Comparison of ENCODE assay signal across 11 cellular contexts in the genomic region with DNA sequence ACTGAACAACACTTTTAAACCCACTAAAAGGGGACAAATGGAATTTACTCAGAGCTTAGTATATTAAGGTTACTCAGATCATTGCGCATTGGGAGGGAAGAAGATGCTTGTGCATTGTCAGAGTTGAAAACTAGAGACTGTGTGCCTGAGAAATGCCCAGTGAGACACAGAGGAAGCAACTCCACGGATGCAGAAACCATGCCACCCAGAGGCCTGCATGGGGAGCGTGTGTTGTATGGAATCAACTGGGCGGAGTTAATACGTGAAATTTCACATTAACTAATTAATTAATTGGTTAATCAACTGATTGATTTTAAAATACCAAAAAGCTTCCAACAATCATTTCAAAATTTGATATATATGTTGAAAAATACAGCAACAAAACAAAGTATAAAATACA.
DNase-seq lines count a peak whose midpoint lies in the region; TF ChIP-seq lines count a peak whose summit lies in the region.
"Had no signal": no experiment of that assay in that cellular context is flagged by ENCODE, and none has a peak within 500 bp of the region (broad histone marks: within the 10 kb centered on the region; RNA-seq: fewer than 3 reads in every experiment).

No MANE protein-coding gene starts in this region.

- no peaks in the 10 kb centered on the region for H3K27me3 ChIP-seq in mesendoderm (ENCODE audit: insufficient read depth, low read length, poor library complexity)

- H2BK15ac ChIP-seq in mesendoderm (replicated peaks; ENCODE audit: low read depth): no peak overlapping the region

- no peak overlapping the region for H3K56ac ChIP-seq in mesendoderm (ENCODE audit: low read length)

- H3K79me1 ChIP-seq in mesendoderm (ENCODE audit: low read length): no peaks in the 10 kb centered on the region

- no peak overlapping the region for H2BK5ac ChIP-seq in mesendoderm (ENCODE audit: low read length)

- no peak overlapping the region for H4K5ac ChIP-seq in mesendoderm (ENCODE audit: low read length)

- H4K8ac ChIP-seq in mesendoderm (ENCODE audit: low read depth, low read length): no peak overlapping the region

- no peak overlapping the region for H3K18ac ChIP-seq in mesendoderm (ENCODE audit: low read length)

- no peak overlapping the region for H2AK5ac ChIP-seq in mesendoderm (ENCODE audit: low read length)

- H3K79me2 ChIP-seq in mesendoderm (ENCODE audit: control insufficient read depth, insufficient read depth, low read length): no peaks in the 10 kb centered on the region

- H3K4me3 ChIP-seq in mesendoderm (ENCODE audit: low read length): no peak overlapping the region

- no peak overlapping the region for H2BK120ac ChIP-seq in mesendoderm (ENCODE audit: low read depth, low read length)

- intact Hi-C loops in cardiac septum (cut with DNase I): loop anchor here (10.0 kb wide), 1 partner anchor 191 kb away; no protein-coding TSS in a partner anchor

- POLR2A ChIA-PET in HEK293T (lab: Yijun Ruan, JAX): no interaction called here

- H3K36me3 ChIP-seq in mesendoderm (ENCODE audit: control insufficient read depth, insufficient read depth, low read length): no peaks in the 10 kb centered on the region

- no peak overlapping the region for H3K4me2 ChIP-seq in mesendoderm (ENCODE audit: low read length)

- H3K9ac ChIP-seq in mesendoderm (ENCODE audit: low read length): no peak overlapping the region

- H3K4me1 ChIP-seq in mesendoderm (ENCODE audit: control insufficient read depth, low read depth, low read length): peaks cover 7% of the 10 kb centered on the region

- TF ChIP-seq EP300 in Ishikawa (IDR thresholded peaks at IDR 0.05; ENCODE audit: borderline replicate concordance): no peak

- no peak overlapping the region for H3K23ac ChIP-seq in mesendoderm (ENCODE audit: low read length)

- peak; percentile 23; the same call in 1 of the 2 replicates for TF ChIP-seq RAD21 in Ishikawa (IDR thresholded peaks at IDR 0.05; ENCODE audit: low read depth)

- H3K27ac ChIP-seq in mesendoderm (ENCODE audit: low read depth, low read length): no peak overlapping the region

- DNase-seq in DMS53 (lab: John Stamatoyannopoulos, UW): peak; percentile 21
- no peak for DNase-seq in DMS53 treated with DMSO at 0.1 percent for 48 hours (lab: John Stamatoyannopoulos, UW; ENCODE audit: unreplicated experiment)
- DNase-seq in UCSD-AML1 (lab: John Stamatoyannopoulos, UW; ENCODE audit: unreplicated experiment): peak; percentile 35
- DNase-seq in mesendoderm: peak; percentile 40
- no peak for DNase-seq in stimulated activated CD4-positive, alpha-beta T cell treated with anti-CD3 and anti-CD28 coated beads, Interleukin-4, amount 100 ng/mL, for 4 hours
- no peak for DNase-seq in HEK293T (ENCODE audit: extremely low spot score)
- no peak for DNase-seq in cardiac septum (ENCODE audit: low spot score)
- DNase-seq: activated CD4-positive, alpha-beta T cell treated with anti-CD3 and anti-CD28 coated beads for 4 hours; effector CD8-positive, alpha-beta T cell; NCI-H1436 had no signal

- H3K4ac ChIP-seq in mesendoderm (ENCODE audit: low read depth, low read length): no peak overlapping the region

- CTCF ChIA-PET in HEK293T (lab: Yijun Ruan, JAX): interaction anchor here (0.6 kb wide), 1 partner anchor 162 kb away, joined by 5 read pairs; no protein-coding TSS in a partner anchor

- no CpG with 5 or more reads among the region's 5 CpGs for WGBS in mesendoderm (ENCODE audit: extremely low coverage, insufficient coverage, low lambda C conversion rate)

TF ChIP-seq in Ishikawa, 13 proteins besides CTCF, POLR2A, EP300 and RAD21:
- TF ChIP-seq, protein P1, sequence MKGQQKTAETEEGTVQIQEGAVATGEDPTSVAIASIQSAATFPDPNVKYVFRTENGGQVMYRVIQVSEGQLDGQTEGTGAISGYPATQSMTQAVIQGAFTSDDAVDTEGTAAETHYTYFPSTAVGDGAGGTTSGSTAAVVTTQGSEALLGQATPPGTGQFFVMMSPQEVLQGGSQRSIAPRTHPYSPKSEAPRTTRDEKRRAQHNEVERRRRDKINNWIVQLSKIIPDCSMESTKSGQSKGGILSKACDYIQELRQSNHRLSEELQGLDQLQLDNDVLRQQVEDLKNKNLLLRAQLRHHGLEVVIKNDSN (IDR thresholded peaks at IDR 0.05): no peak
- TF ChIP-seq CREB1 (IDR thresholded peaks at IDR 0.05; ENCODE audit: low read depth): no peak
- no peak for TF ChIP-seq TAF1 (IDR thresholded peaks at IDR 0.05; ENCODE audit: low read depth)
- no peak for TF ChIP-seq ZBTB7A (IDR thresholded peaks at IDR 0.05; ENCODE audit: low read depth)
- TF ChIP-seq, protein P2, sequence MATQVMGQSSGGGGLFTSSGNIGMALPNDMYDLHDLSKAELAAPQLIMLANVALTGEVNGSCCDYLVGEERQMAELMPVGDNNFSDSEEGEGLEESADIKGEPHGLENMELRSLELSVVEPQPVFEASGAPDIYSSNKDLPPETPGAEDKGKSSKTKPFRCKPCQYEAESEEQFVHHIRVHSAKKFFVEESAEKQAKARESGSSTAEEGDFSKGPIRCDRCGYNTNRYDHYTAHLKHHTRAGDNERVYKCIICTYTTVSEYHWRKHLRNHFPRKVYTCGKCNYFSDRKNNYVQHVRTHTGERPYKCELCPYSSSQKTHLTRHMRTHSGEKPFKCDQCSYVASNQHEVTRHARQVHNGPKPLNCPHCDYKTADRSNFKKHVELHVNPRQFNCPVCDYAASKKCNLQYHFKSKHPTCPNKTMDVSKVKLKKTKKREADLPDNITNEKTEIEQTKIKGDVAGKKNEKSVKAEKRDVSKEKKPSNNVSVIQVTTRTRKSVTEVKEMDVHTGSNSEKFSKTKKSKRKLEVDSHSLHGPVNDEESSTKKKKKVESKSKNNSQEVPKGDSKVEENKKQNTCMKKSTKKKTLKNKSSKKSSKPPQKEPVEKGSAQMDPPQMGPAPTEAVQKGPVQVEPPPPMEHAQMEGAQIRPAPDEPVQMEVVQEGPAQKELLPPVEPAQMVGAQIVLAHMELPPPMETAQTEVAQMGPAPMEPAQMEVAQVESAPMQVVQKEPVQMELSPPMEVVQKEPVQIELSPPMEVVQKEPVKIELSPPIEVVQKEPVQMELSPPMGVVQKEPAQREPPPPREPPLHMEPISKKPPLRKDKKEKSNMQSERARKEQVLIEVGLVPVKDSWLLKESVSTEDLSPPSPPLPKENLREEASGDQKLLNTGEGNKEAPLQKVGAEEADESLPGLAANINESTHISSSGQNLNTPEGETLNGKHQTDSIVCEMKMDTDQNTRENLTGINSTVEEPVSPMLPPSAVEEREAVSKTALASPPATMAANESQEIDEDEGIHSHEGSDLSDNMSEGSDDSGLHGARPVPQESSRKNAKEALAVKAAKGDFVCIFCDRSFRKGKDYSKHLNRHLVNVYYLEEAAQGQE (IDR thresholded peaks at IDR 0.05; ENCODE audit: low read depth): no peak
- no peak for TF ChIP-seq NFIC (IDR thresholded peaks at IDR 0.05)
- TF ChIP-seq FOXM1 (IDR thresholded peaks at IDR 0.05; ENCODE audit: borderline replicate concordance, low read depth): no peak
TF ChIP-seq in Ishikawa: peak in this region for 0.

TF ChIP-seq in HEK293T, 16 proteins besides CTCF, POLR2A, EP300 and RAD21:
- TF ChIP-seq FOXK2 (IDR thresholded peaks at IDR 0.05) (no peak), HDGF (IDR thresholded peaks at IDR 0.05; ENCODE audit: borderline replicate concordance) (no peak), LEF1 (IDR thresholded peaks at IDR 0.05; ENCODE audit: borderline replicate concordance) (no peak), FOXA1 (IDR thresholded peaks at IDR 0.05) (no peak), CTBP1 (IDR thresholded peaks at IDR 0.05; ENCODE audit: borderline replicate concordance) (no peak), ELF4 (IDR thresholded peaks at IDR 0.05) (no peak), ARNT (IDR thresholded peaks at IDR 0.05) (no peak)
- TF ChIP-seq, protein P3, sequence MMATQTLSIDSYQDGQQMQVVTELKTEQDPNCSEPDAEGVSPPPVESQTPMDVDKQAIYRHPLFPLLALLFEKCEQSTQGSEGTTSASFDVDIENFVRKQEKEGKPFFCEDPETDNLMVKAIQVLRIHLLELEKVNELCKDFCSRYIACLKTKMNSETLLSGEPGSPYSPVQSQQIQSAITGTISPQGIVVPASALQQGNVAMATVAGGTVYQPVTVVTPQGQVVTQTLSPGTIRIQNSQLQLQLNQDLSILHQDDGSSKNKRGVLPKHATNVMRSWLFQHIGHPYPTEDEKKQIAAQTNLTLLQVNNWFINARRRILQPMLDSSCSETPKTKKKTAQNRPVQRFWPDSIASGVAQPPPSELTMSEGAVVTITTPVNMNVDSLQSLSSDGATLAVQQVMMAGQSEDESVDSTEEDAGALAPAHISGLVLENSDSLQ (IDR thresholded peaks at IDR 0.05): no peak

Comparison
In these comparisons a context has a peak if more than half of its experiments do, and no peak if none do; other contexts are left out.
1. DNase-seq: peak in DMS53 (single experiment), UCSD-AML1 (single experiment) and mesendoderm (single experiment); none in DMS53 treated with DMSO at 0.1 percent for 48 hours (single experiment), stimulated activated CD4-positive, alpha-beta T cell treated with anti-CD3 and anti-CD28 coated beads, Interleukin-4, amount 100 ng/mL, for 4 hours (0 of 2), HEK293T (single experiment) and cardiac septum (single experiment).